Comparison of ENCODE assay signal across 8 cellular contexts in the genomic region with DNA sequence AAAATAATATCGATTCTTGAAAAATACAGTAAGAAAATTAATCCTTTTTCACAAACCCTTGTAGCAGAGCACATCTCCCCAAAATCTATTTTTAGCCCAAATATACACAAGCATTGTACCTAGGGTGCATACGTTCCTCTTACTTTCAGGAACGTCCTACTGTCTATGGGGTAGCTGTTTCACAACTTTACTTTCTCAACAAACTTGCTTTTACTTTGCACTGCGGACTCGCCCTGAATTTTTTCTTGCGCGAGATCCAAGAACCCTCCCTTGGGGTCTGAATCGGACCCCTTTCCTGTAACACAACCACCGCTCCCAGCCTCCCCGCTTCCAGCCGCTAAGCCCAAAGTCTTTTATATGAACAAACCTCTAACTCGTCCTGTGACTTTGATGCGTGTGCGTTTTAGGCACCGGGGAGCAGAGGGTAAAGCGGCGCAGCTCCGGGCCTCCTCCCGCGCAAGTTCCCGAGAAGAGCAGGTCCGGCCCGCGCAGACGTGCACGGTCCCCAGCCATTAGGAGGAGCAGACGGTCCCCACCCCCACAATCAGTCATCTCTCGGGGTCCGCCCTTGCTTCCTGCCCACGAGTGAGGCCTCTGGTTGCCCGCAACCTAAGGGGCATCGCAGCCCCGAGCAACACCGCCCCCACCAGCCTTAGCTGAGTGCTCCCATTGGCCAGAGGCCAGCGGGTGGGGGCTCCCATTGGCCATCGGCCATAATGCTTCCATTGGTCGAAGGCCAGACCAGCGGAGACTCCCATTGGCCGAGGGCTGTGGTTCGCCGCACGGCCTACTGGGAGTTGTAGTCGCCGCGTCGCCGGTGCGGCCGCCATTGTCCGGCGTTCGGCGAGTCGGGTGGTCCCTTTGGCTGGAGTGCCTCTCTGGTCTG. TPM values are rescaled to one million over a fixed set of nuclear protein-coding genes. Genes with fewer than 3 reads are reported as not detected.
A peak's percentile ranks its signal among the peaks of the same experiment; 100 is the strongest.
DNase-seq lines count a peak whose midpoint lies in the region; ATAC-seq lines count a peak whose summit lies in the region.

A gene (plus strand): TSS at position 800 of the 886 bp plus-strand sequence. CDS start 127 bp downstream, outside the sequence.

- ATAC-seq in GM21360 (IDR thresholded peaks at IDR 0.05; ENCODE audit: unreplicated experiment): peak; percentile 94

- peak; percentile 98 for DNase-seq in COLO829 (ENCODE audit: low spot score)
- DNase-seq in HT-29 (ENCODE audit: low spot score): peak; percentile 100
- DNase-seq in NK-92 treated with Interleukin-12 subunit alpha and Interleukin-12 subunit beta, amount 100 ng/mL, for 24 hours (lab: John Stamatoyannopoulos, UW): peak; percentile 87
- DNase-seq in activated CD8-positive, alpha-beta memory T cell treated with anti-CD3 and anti-CD28 coated beads for 4 hours (ENCODE audit: low read depth in 2 of 2): peak; percentile 97
- DNase-seq in effector CD8-positive, alpha-beta T cell (lab: John Stamatoyannopoulos, UW): peak; percentile 96
- DNase-seq in lung microvascular endothelial cell (ENCODE audit: low read depth in 2 of 2): peak; percentile 99
- DNase-seq in stimulated activated CD4-positive, alpha-beta T cell treated with anti-CD3 and anti-CD28 coated beads, TNF-alpha, amount 100 ng/mL, for 4 hours (ENCODE audit: low read depth in 3 of 3): peak; percentile 89 to 94 (median 93)

RNA-seq across cellular contexts. Expression of the gene that starts here (rescaled TPM):
- 6.4 and 8.5 TPM in 2 replicates for total RNA-seq in HT-29 (2014; rRNA removed; shearing (Covaris generic))
- total RNA-seq in lung microvascular endothelial cell: 2.6 and 4.2 TPM in 2 replicates

Comparison
In these comparisons a context has a peak if more than half of its experiments do, and no peak if none do; other contexts are left out.
1. Peak in every context shown above with its lines: DNase-seq and ATAC-seq.